In genomic region chrX:131068945-131069719, GRCh38 we compare ENCODE assay signal across 1 cellular context.
TF ChIP-seq lines count a peak whose summit lies in the region.

No MANE protein-coding gene starts in this region.

TF ChIP-seq in GM12878, 131 proteins besides CTCF, POLR2A, EP300 and RAD21 (continued from another document):
- no peak for TF ChIP-seq ZBTB4 (CRISPR knock-in tag; IDR thresholded peaks at IDR 0.05)
- TF ChIP-seq ZSCAN29 (IDR thresholded peaks at IDR 0.05) = no peak
- TF ChIP-seq ZBTB11 (CRISPR knock-in tag; IDR thresholded peaks at IDR 0.05) = no peak
- no peak for TF ChIP-seq HDAC6 (IDR thresholded peaks at IDR 0.05; ENCODE audit: unreplicated experiment)
- TF ChIP-seq BCL11A (IDR thresholded peaks at IDR 0.05; ENCODE audit: low read depth, low read length) = no peak
- no peak for TF ChIP-seq GABPA (IDR thresholded peaks at IDR 0.05; ENCODE audit: low read depth)
- TF ChIP-seq RELB (IDR thresholded peaks at IDR 0.05; ENCODE audit: low read depth) = no peak
- no peak for TF ChIP-seq ZBTB40 (IDR thresholded peaks at IDR 0.05; ENCODE audit: borderline replicate concordance)
- no peak for TF ChIP-seq E4F1 (IDR thresholded peaks at IDR 0.05; ENCODE audit: borderline replicate concordance, partially characterized antibody)
- no peak for TF ChIP-seq ZZZ3 (IDR thresholded peaks at IDR 0.05; ENCODE audit: control insufficient read depth, insufficient read length, low read depth)
- TF ChIP-seq CHD1 (IDR thresholded peaks at IDR 0.05; ENCODE audit: low read depth, low read length) = no peak
- no peak for TF ChIP-seq CREM (IDR thresholded peaks at IDR 0.05; ENCODE audit: low read depth)
- TF ChIP-seq JUNB (IDR thresholded peaks at IDR 0.05) = no peak
- TF ChIP-seq SKIL (IDR thresholded peaks at IDR 0.05; ENCODE audit: low read depth, poor library complexity, severe bottlenecking) = no peak
- no peak for TF ChIP-seq ASH2L (IDR thresholded peaks at IDR 0.05; ENCODE audit: borderline replicate concordance, low read depth)
- TF ChIP-seq WRNIP1 (IDR thresholded peaks at IDR 0.05; ENCODE audit: borderline replicate concordance, low read depth, low read length) = no peak
- TF ChIP-seq MEF2A (IDR thresholded peaks at IDR 0.05; ENCODE audit: insufficient read depth, low read depth, low read length) = no peak
